Comparison of ENCODE assay signal across 18 cellular contexts in the genomic region with DNA sequence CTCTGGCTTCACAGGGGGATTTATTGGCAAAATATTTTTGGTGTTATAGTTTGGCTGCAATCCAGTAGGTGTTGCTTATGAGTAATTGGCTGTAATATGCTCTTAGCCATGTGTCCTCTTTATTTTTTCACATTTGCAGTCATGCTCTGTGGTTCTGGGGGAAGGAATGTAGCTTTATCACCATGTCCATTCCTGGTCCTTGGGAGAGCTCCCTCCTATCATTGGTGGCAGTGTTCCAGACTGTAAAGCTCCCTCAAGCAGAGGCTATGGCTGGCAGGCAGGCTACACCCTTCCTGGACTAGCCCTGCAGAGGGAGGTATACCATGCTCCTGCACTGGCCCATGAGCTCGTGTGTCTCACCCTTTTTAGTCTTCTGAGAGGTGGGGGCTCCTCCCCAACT.
DNase-seq lines count a peak whose midpoint lies in the region; ATAC-seq and TF ChIP-seq lines count a peak whose summit lies in the region.
"Had no signal": no experiment of that assay in that cellular context is flagged by ENCODE, and none has a peak within 500 bp of the region (broad histone marks: within the 10 kb centered on the region; RNA-seq: fewer than 3 reads in every experiment).

No MANE protein-coding gene starts in this region.

- no peaks in the 10 kb centered on the region for H3K79me2 ChIP-seq in HCT116 (ENCODE audit: insufficient read depth, low read length)
- no peaks in the 10 kb centered on the region for H3K79me2 ChIP-seq in PC-3 (ENCODE audit: low read length)
- no peaks in the 10 kb centered on the region for H3K79me2 ChIP-seq in neural progenitor cell (ENCODE audit: low read depth)
- H3K79me2 ChIP-seq in smooth muscle cell (ENCODE audit: low read depth), result no peaks in the 10 kb centered on the region

- TF ChIP-seq CTCF in HCT116 (IDR thresholded peaks at IDR 0.05 in 2 of 3, conservative IDR thresholded peaks at IDR 0.05 in 1 of 3; ENCODE audit: borderline replicate concordance in 1 of 3, insufficient read depth in 1 of 3, low read depth in 2 of 3, low read length in 2 of 3) (peak in 1 of 3 experiments; percentile 20; a peak in 2 of 6 replicates), PC-3 (conservative IDR thresholded peaks at IDR 0.05; ENCODE audit: low read depth, low read length) (peak; percentile 32; the same call in 1 of the 2 replicates), endodermal cell (conservative IDR thresholded peaks at IDR 0.05) (peak; percentile 42), neural progenitor cell (IDR thresholded peaks at IDR 0.05) (peak; percentile 7), smooth muscle cell (IDR thresholded peaks at IDR 0.05; ENCODE audit: borderline replicate concordance, insufficient read depth, poor library complexity, severe bottlenecking) (no peak)

- DNase-seq in HCT116 (ENCODE audit: low read depth, low spot score) (no peak), PC-3 (peak; percentile 67), endodermal cell (peak; percentile 41), neural progenitor cell (ENCODE audit: low spot score) (peak; percentile 23), smooth muscle cell (lab: John Stamatoyannopoulos, UW; ENCODE audit: unreplicated experiment) (no peak)
- no peak for DNase-seq in activated CD8-positive, alpha-beta T cell treated with anti-CD3 and anti-CD28 coated beads, Interleukin-2, amount 10 ng/mL, durations not matched to agents 7 days and 5 days
- DNase-seq in effector CD8-positive, alpha-beta T cell (lab: John Stamatoyannopoulos, UW), result no peak
- no peak for DNase-seq in stimulated activated CD4-positive, alpha-beta T cell treated with anti-CD3 and anti-CD28 coated beads, Interleukin-4, amount 100 ng/mL, for 1 hour
- DNase-seq: activated CD8-positive, alpha-beta memory T cell treated with anti-CD3 and anti-CD28 coated beads, Interleukin-2, amount 50 U/mL, for 48 hours; activated naive CD4-positive, alpha-beta T cell; C1 segment of cervical spinal cord; DMS79 treated with DMSO at 0.1 percent for 48 hours; kidney; NCI-H1048; ovary; PC-9 had no signal

- H3K27ac Mint-ChIP-seq in endodermal cell, result no peak overlapping the region
- no peak overlapping the region for H3K27ac Mint-ChIP-seq in neural progenitor cell
- H3K27ac Mint-ChIP-seq in activated CD8-positive, alpha-beta T cell treated with anti-CD3 and anti-CD28 coated beads, Interleukin-2, amount 10 ng/mL, durations not matched to agents 7 days and 5 days, result no peak overlapping the region
- H3K27ac Mint-ChIP-seq: IgD-negative memory B cell had no signal

- H3K4me1 ChIP-seq in HCT116 (ENCODE audit: control insufficient read depth in 1 of 2, insufficient read depth in 2 of 2, low read length in 2 of 2) (no peaks in the 10 kb centered on the region; a peak in 1 of 4 replicates), PC-3 (ENCODE audit: insufficient read depth, low read length) (peaks cover 11% of the 10 kb centered on the region), endodermal cell (ENCODE audit: control insufficient read depth, insufficient read depth, low read length) (no peaks in the 10 kb centered on the region), neural progenitor cell (no peaks in the 10 kb centered on the region), smooth muscle cell (ENCODE audit: low read depth) (no peaks in the 10 kb centered on the region)

- H2AFZ ChIP-seq in HCT116 (ENCODE audit: low read depth, low read length, poor library complexity, severe bottlenecking) (no peak overlapping the region), PC-3 (ENCODE audit: low read length) (no peak overlapping the region), neural progenitor cell (replicated peaks) (no peak overlapping the region), smooth muscle cell (ENCODE audit: low read depth) (no peak overlapping the region)
- H2AFZ ChIP-seq: PC-9 had no signal

- no peak for TF ChIP-seq POLR2A in HCT116 (IDR thresholded peaks at IDR 0.05; ENCODE audit: borderline replicate concordance, extremely low read depth, insufficient read depth, insufficient read length)

- H3K9me3 ChIP-seq in HCT116 (ENCODE audit: control insufficient read depth in 1 of 2, insufficient read depth in 1 of 2, low read depth in 1 of 2, low read length in 2 of 2), result no peaks in the 10 kb centered on the region
- H3K9me3 ChIP-seq in PC-3 (ENCODE audit: low read length), result no peaks in the 10 kb centered on the region
- H3K9me3 ChIP-seq in endodermal cell (ENCODE audit: control insufficient read depth, low read length), result no peaks in the 10 kb centered on the region
- no peaks in the 10 kb centered on the region for H3K9me3 ChIP-seq in neural progenitor cell (ENCODE audit: low read depth)
- no peaks in the 10 kb centered on the region for H3K9me3 ChIP-seq in smooth muscle cell (replicated peaks; ENCODE audit: low read depth)
- H3K9me3 ChIP-seq: ovary had no signal

- H3K4me3 Mint-ChIP-seq in endodermal cell, result no peak overlapping the region
- no peak overlapping the region for H3K4me3 Mint-ChIP-seq in neural progenitor cell
- H3K4me3 Mint-ChIP-seq in activated CD8-positive, alpha-beta T cell treated with anti-CD3 and anti-CD28 coated beads, Interleukin-2, amount 10 ng/mL, durations not matched to agents 7 days and 5 days, result no peak overlapping the region
- H3K4me3 Mint-ChIP-seq: central memory CD8-positive, alpha-beta T cell; IgD-negative memory B cell had no signal

- no peaks in the 10 kb centered on the region for H3K36me3 Mint-ChIP-seq in endodermal cell (ENCODE audit: low read depth)
- no peaks in the 10 kb centered on the region for H3K36me3 Mint-ChIP-seq in neural progenitor cell
- no peaks in the 10 kb centered on the region for H3K36me3 Mint-ChIP-seq in activated CD8-positive, alpha-beta T cell treated with anti-CD3 and anti-CD28 coated beads, Interleukin-2, amount 10 ng/mL, durations not matched to agents 7 days and 5 days (ENCODE audit: low read depth)
- H3K36me3 Mint-ChIP-seq: IgD-negative memory B cell had no signal

- H3K36me3 ChIP-seq in HCT116 (ENCODE audit: control insufficient read depth in 1 of 2, insufficient read depth in 2 of 2, low read length in 2 of 2), result no peaks in the 10 kb centered on the region
- H3K36me3 ChIP-seq in PC-3 (ENCODE audit: low read depth, low read length), result no peaks in the 10 kb centered on the region
- H3K36me3 ChIP-seq in endodermal cell (ENCODE audit: control insufficient read depth, insufficient read depth, low read length), result no peaks in the 10 kb centered on the region
- H3K36me3 ChIP-seq in neural progenitor cell, result no peaks in the 10 kb centered on the region
- H3K36me3 ChIP-seq in smooth muscle cell (ENCODE audit: low read depth), result no peaks in the 10 kb centered on the region
- H3K36me3 ChIP-seq: ovary had no signal

- H4K20me1 ChIP-seq in HCT116 (ENCODE audit: insufficient read depth) (no peaks in the 10 kb centered on the region), PC-3 (ENCODE audit: low read length) (no peaks in the 10 kb centered on the region), neural progenitor cell (ENCODE audit: low read depth) (no peaks in the 10 kb centered on the region), smooth muscle cell (ENCODE audit: low read depth) (peaks cover 5% of the 10 kb centered on the region)

- H3K9ac ChIP-seq in HCT116 (ENCODE audit: low read length) (no peak overlapping the region), PC-3 (ENCODE audit: low read length) (no peak overlapping the region), endodermal cell (ENCODE audit: extremely low read depth, low read length, poor library complexity, severe bottlenecking) (no peak overlapping the region), neural progenitor cell (no peak overlapping the region), smooth muscle cell (ENCODE audit: low read depth) (no peak overlapping the region)

- POLR2A ChIA-PET in HCT116 (lab: Charles Lee), result no interaction called here
- POLR2A ChIA-PET in PC-3 (lab: Charles Lee; ENCODE audit: unreplicated experiment), result no interaction called here
- POLR2A ChIA-PET in activated CD8-positive, alpha-beta T cell treated with anti-CD3 and anti-CD28 coated beads, Interleukin-2, amount 10 ng/mL, durations not matched to agents 7 days and 5 days (lab: Charles Lee), result no interaction called here

- H3K4me2 ChIP-seq in HCT116 (ENCODE audit: low read length), result no peak overlapping the region
- H3K4me2 ChIP-seq in PC-3 (ENCODE audit: low read length), result no peak overlapping the region
- no peak overlapping the region for H3K4me2 ChIP-seq in neural progenitor cell
- no peak overlapping the region for H3K4me2 ChIP-seq in smooth muscle cell
- H3K4me2 ChIP-seq: PC-9 had no signal

- WGBS in endodermal cell (ENCODE audit: insufficient coverage in 1 of 2, insufficient read length in 1 of 2), 2 experiments, result 90% methylated on average over 1 of the region's 1 CpG; no CpG with 5 or more reads in 1 of the 2 experiments
- WGBS in smooth muscle cell (ENCODE audit: low lambda C conversion rate), result 62% methylated on average over 1 of the region's 1 CpG

- H3K4me1 Mint-ChIP-seq in endodermal cell (peaks cover 22% of the 10 kb centered on the region), neural progenitor cell (no peaks in the 10 kb centered on the region)
- no peaks in the 10 kb centered on the region for H3K4me1 Mint-ChIP-seq in activated CD8-positive, alpha-beta T cell treated with anti-CD3 and anti-CD28 coated beads, Interleukin-2, amount 10 ng/mL, durations not matched to agents 7 days and 5 days (ENCODE audit: low read depth)
- H3K4me1 Mint-ChIP-seq: central memory CD8-positive, alpha-beta T cell; IgD-negative memory B cell had no signal

- RAD21 ChIA-PET in HCT116 (lab: Charles Lee; ENCODE audit: low non-redundant PET in 1 of 2, low total read pairs in 2 of 2, uncharacterized antibody in 2 of 2, unreplicated experiment in 2 of 2), result no interaction called here

- no peaks in the 10 kb centered on the region; the same call in 1 of the 2 replicates for H3K9me2 ChIP-seq in HCT116 (ENCODE audit: insufficient read depth)
- H3K9me2 ChIP-seq in PC-3 (replicated peaks; ENCODE audit: low read length), result no peaks in the 10 kb centered on the region

- ATAC-seq in HCT116 (peak; percentile 69), PC-3 (peak; percentile 64)
- ATAC-seq in activated CD8-positive, alpha-beta T cell treated with anti-CD3 and anti-CD28 coated beads, Interleukin-2, amount 10 ng/mL, durations not matched to agents 7 days and 5 days, result no peak

- no peak overlapping the region for H3K27ac ChIP-seq in HCT116 (ENCODE audit: low read depth, low read length)
- H3K27ac ChIP-seq in PC-3 (ENCODE audit: low read length), result no peak overlapping the region
- no peak overlapping the region for H3K27ac ChIP-seq in endodermal cell (ENCODE audit: low read depth, low read length)
- H3K27ac ChIP-seq in neural progenitor cell, result no peak overlapping the region
- H3K27ac ChIP-seq in smooth muscle cell (ENCODE audit: low read depth), result no peak overlapping the region
- H3K27ac ChIP-seq: ovary, PC-9 had no signal

- H3K9me3 Mint-ChIP-seq in endodermal cell (no peaks in the 10 kb centered on the region), neural progenitor cell (peaks cover 3% of the 10 kb centered on the region)
- peaks cover 16% of the 10 kb centered on the region for H3K9me3 Mint-ChIP-seq in activated CD8-positive, alpha-beta T cell treated with anti-CD3 and anti-CD28 coated beads, Interleukin-2, amount 10 ng/mL, durations not matched to agents 7 days and 5 days (ENCODE audit: insufficient read depth)

- intact Hi-C loops in HCT116 (cut with micrococcal nuclease) (no loop called here), PC-3 (cut with micrococcal nuclease) (loop anchor here (10.0 kb wide), 1 partner anchor 356 kb away; no protein-coding TSS in a partner anchor)

- no peaks in the 10 kb centered on the region for H3F3A ChIP-seq in PC-3 (ENCODE audit: low read length, unreplicated experiment)
- no peaks in the 10 kb centered on the region for H3F3A ChIP-seq in neural progenitor cell (ENCODE audit: low read depth)
- H3F3A ChIP-seq in smooth muscle cell (ENCODE audit: low read depth), result no peaks in the 10 kb centered on the region

- BruUV-seq in HCT116 (replicated peaks; lab: Mats Ljungman, UMichigan) (no TSS peak), PC-3 (replicated peaks; lab: Mats Ljungman, UMichigan) (no TSS peak)

- no peaks in the 10 kb centered on the region for H3K27me3 Mint-ChIP-seq in endodermal cell (ENCODE audit: insufficient read depth)
- no peaks in the 10 kb centered on the region for H3K27me3 Mint-ChIP-seq in neural progenitor cell (ENCODE audit: insufficient read depth, low read depth)
- H3K27me3 Mint-ChIP-seq in activated CD8-positive, alpha-beta T cell treated with anti-CD3 and anti-CD28 coated beads, Interleukin-2, amount 10 ng/mL, durations not matched to agents 7 days and 5 days (ENCODE audit: low read depth), result no peaks in the 10 kb centered on the region
- H3K27me3 Mint-ChIP-seq: central memory CD8-positive, alpha-beta T cell; IgD-negative memory B cell had no signal

- H3K4me3 ChIP-seq in HCT116 (replicated peaks in 1 of 2; ENCODE audit: low read depth in 1 of 2, low read length in 2 of 2) (no peak overlapping the region), PC-3 (ENCODE audit: low read length) (no peak overlapping the region), endodermal cell (ENCODE audit: low read length) (no peak overlapping the region), neural progenitor cell (no peak overlapping the region), smooth muscle cell (no peak overlapping the region)
- H3K4me3 ChIP-seq: ovary, PC-9 had no signal

- TF ChIP-seq RAD21 in HCT116 (IDR thresholded peaks at IDR 0.05; ENCODE audit: low read depth), result no peak

- H3K27me3 ChIP-seq in HCT116 (ENCODE audit: insufficient read depth, low read length), result no peaks in the 10 kb centered on the region
- H3K27me3 ChIP-seq in PC-3 (ENCODE audit: low read length), result no peaks in the 10 kb centered on the region
- H3K27me3 ChIP-seq in endodermal cell (ENCODE audit: control insufficient read depth, insufficient read depth, low read length, poor library complexity, severe bottlenecking), result no peaks in the 10 kb centered on the region
- no peaks in the 10 kb centered on the region for H3K27me3 ChIP-seq in neural progenitor cell
- H3K27me3 ChIP-seq in smooth muscle cell (ENCODE audit: low read depth), result no peaks in the 10 kb centered on the region
- H3K27me3 ChIP-seq: ovary had no signal

- CTCF ChIA-PET in HCT116 (lab: Charles Lee) (interaction anchor here (0.8 kb wide), 1 partner anchor 11 kb away, joined by 3 read pairs; no protein-coding TSS in a partner anchor), PC-3 (lab: Charles Lee) (no interaction called here)
- CTCF ChIA-PET in activated CD8-positive, alpha-beta T cell treated with anti-CD3 and anti-CD28 coated beads, Interleukin-2, amount 10 ng/mL, durations not matched to agents 7 days and 5 days (lab: Charles Lee), result no interaction called here

Comparison
In these comparisons a context has a peak if more than half of its experiments do, and no peak if none do; other contexts are left out.
1. DNase-seq: peak in PC-3 (single experiment), endodermal cell (single experiment) and neural progenitor cell (single experiment); none in HCT116 (single experiment), activated CD8-positive, alpha-beta T cell treated with anti-CD3 and anti-CD28 coated beads, Interleukin-2, amount 10 ng/mL, durations not matched to agents 7 days and 5 days (single experiment), effector CD8-positive, alpha-beta T cell (single experiment), smooth muscle cell (single experiment) and stimulated activated CD4-positive, alpha-beta T cell treated with anti-CD3 and anti-CD28 coated beads, Interleukin-4, amount 100 ng/mL, for 1 hour (single experiment).